ENCODE assay signal across 1 cellular context in the genomic region with DNA sequence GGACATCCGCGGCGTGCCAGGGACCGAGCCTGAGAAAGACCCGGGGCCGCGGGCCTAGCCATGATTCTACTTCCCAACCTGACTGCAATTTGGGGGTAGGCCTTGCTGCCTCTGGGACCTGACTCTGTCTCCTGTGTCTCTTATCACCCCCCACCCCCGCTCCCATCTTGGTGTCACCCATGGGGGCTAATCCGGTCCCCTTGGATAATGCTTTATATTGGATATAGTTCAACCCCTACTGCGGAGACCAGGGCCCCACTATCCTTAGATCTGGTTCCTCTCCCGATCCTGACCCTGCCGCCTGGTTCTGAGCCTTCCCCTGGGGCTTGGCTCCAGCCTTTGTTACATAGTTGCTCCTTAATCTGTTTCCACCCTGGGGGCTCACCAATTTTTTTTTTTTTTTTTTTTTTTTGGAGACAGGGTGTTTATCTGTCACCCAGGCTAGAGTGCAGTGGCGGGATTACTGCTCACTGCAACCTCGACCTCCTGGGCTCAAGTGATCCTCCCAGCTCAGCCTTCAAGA.
TF ChIP-seq lines count a peak whose summit lies in the region.

No MANE protein-coding gene starts in this region.

TF ChIP-seq in endothelial cell of umbilical vein, 7 proteins besides CTCF, POLR2A, EP300 and RAD21:
- no peak for TF ChIP-seq EZH2 (IDR thresholded peaks at IDR 0.05; ENCODE audit: borderline replicate concordance, low read depth, low read length, severe bottlenecking)
- no peak for TF ChIP-seq POLR2AphosphoS5 (IDR thresholded peaks at IDR 0.05; ENCODE audit: insufficient read depth, low read depth, low read length)
- TF ChIP-seq GATA2 (IDR thresholded peaks at IDR 0.05; ENCODE audit: insufficient read depth, insufficient read length, low read depth, low read length): no peak
- no peak for TF ChIP-seq JUN (IDR thresholded peaks at IDR 0.05; ENCODE audit: borderline replicate concordance, insufficient read depth, insufficient read length, low read depth)
- no peak for TF ChIP-seq MYC (IDR thresholded peaks at IDR 0.05; ENCODE audit: low read depth, low read length)
- TF ChIP-seq, protein P1, sequence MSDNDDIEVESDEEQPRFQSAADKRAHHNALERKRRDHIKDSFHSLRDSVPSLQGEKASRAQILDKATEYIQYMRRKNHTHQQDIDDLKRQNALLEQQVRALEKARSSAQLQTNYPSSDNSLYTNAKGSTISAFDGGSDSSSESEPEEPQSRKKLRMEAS (IDR thresholded peaks at IDR 0.05; ENCODE audit: insufficient read depth, insufficient read length): no peak
- no peak for TF ChIP-seq FOS (IDR thresholded peaks at IDR 0.05; ENCODE audit: borderline replicate concordance, insufficient read depth, low read length)
